1 cellular context compared by ENCODE assay signal in the genomic region with DNA sequence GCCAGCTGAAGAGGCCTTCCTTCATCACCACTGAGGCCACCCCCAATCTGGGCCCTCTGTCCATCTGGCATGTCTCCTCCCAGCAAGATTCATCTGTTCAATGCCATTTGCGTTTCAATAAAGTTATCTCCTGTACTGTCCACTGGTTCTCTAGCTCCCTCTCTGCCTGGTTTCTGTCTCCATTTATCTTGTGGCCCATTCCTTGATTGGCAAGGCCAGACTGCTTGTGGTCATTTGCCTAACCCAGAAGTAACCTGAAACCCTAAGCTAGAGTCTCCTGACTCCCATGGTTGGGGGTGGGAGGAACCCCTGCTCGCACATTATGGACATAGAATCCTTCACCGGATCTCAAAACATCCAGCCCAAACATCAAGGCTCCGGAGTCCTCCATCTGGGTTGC.
TF ChIP-seq lines count a peak whose summit lies in the region.

No MANE protein-coding gene starts in this region.

TF ChIP-seq in IMR-90, 13 proteins besides CTCF, POLR2A, EP300 and RAD21 (continued from another document):
- TF ChIP-seq, protein P1, sequence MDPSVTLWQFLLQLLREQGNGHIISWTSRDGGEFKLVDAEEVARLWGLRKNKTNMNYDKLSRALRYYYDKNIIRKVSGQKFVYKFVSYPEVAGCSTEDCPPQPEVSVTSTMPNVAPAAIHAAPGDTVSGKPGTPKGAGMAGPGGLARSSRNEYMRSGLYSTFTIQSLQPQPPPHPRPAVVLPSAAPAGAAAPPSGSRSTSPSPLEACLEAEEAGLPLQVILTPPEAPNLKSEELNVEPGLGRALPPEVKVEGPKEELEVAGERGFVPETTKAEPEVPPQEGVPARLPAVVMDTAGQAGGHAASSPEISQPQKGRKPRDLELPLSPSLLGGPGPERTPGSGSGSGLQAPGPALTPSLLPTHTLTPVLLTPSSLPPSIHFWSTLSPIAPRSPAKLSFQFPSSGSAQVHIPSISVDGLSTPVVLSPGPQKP (IDR thresholded peaks at IDR 0.05; ENCODE audit: borderline replicate concordance, low read depth, low read length) = no peak
- TF ChIP-seq BHLHE40 (IDR thresholded peaks at IDR 0.05; ENCODE audit: low read depth, low read length) = no peak
- TF ChIP-seq FOS (IDR thresholded peaks at IDR 0.05; ENCODE audit: low read depth, low read length) = no peak
- TF ChIP-seq RCOR1 (IDR thresholded peaks at IDR 0.05; ENCODE audit: insufficient replicate concordance, low read length) = no peak
- no peak for TF ChIP-seq MAFK (IDR thresholded peaks at IDR 0.05; ENCODE audit: low read depth, low read length)
- TF ChIP-seq, protein P2, sequence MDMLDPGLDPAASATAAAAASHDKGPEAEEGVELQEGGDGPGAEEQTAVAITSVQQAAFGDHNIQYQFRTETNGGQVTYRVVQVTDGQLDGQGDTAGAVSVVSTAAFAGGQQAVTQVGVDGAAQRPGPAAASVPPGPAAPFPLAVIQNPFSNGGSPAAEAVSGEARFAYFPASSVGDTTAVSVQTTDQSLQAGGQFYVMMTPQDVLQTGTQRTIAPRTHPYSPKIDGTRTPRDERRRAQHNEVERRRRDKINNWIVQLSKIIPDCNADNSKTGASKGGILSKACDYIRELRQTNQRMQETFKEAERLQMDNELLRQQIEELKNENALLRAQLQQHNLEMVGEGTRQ (IDR thresholded peaks at IDR 0.05; ENCODE audit: low read depth, low read length) = no peak
- TF ChIP-seq MXI1 (IDR thresholded peaks at IDR 0.05; ENCODE audit: borderline replicate concordance, low read depth, low read length) = no peak
- no peak for TF ChIP-seq CEBPB (IDR thresholded peaks at IDR 0.05; ENCODE audit: low read depth, low read length)
TF ChIP-seq in IMR-90: peak in this region for 0.
